Comparison of ENCODE assay signal across 11 cellular contexts in the genomic region with DNA sequence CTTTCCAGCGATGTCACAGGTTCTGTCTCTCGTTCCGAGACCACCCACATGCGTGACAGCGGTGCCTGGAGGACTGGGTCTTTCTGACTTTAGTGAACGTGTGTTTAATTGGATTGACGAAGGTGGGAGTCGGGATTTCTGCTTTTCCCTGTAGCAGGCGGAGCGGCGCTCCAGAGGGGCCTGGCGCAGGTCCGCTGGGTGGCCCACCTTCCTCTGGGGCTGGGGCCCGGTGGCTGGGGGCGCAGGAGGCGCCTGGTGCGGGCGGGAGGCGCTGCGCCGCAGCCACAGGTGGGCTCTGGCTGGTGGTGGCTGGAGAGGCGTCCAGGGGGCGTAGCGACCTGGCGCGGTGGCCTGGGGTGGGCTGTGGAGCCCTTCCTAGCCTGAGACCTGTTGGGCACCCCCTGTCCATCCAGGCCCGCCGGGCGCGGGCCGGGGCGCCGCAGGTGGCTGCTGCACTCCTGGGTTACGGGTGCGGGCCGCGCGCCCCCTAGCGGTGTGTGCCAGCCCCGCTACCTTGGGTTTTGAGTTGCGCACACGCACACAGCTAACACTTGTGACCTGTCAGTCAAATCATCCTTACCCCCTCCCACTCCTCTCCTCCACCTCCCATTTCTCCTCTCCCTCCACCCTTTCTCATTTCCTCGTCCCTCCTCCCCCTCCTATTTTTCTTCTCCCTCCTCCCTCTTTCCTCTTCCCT. TPM values are rescaled to one million over a fixed set of nuclear protein-coding genes. Genes with fewer than 3 reads are reported as not detected.
DNase-seq lines count a peak whose midpoint lies in the region; ATAC-seq and TF ChIP-seq lines count a peak whose summit lies in the region.
"Had no signal": no experiment of that assay in that cellular context is flagged by ENCODE, and none has a peak within 500 bp of the region (broad histone marks: within the 10 kb centered on the region; RNA-seq: fewer than 3 reads in every experiment).

No MANE protein-coding gene starts in this region.

- TF ChIP-seq POLR2A in body of pancreas (IDR thresholded peaks at IDR 0.05) (peak in 2 of 3 donors; percentile 1), testis (IDR thresholded peaks at IDR 0.05) (no peak)

- intact Hi-C loops in body of pancreas (cut with DNase I) (no loop called here), testis (cut with DNase I; ENCODE audit: low total_unique reads) (loop anchor here (10.0 kb wide), 1 partner anchor 163 kb away; no protein-coding TSS in a partner anchor)

- peak overlapping the region in 1 of 4 donors; percentile 73 for H3K27ac ChIP-seq in body of pancreas
- no peak overlapping the region for H3K27ac ChIP-seq in testis

- H3K4me3 ChIP-seq in body of pancreas (peak overlapping the region in 1 of 2 donors; percentile 17), kidney epithelial cell (ENCODE audit: low read depth, low read length) (peak overlapping the region; percentile 50), testis (peak overlapping the region; percentile 44 to 63)

- TF ChIP-seq CTCF in body of pancreas (IDR thresholded peaks at IDR 0.05): peak; percentile 16 to 59 (median 42)
- TF ChIP-seq CTCF in kidney epithelial cell (IDR thresholded peaks at IDR 0.05; ENCODE audit: insufficient read depth, low read length, poor library complexity, severe bottlenecking): peak; percentile 48
- TF ChIP-seq CTCF in testis (IDR thresholded peaks at IDR 0.05): peak; percentile 7 to 60 (median 56)

- WGBS in body of pancreas, 2 donors: 52 to 54% methylated on average over 17 to 24 of the region's 43 CpGs
- WGBS in testis, 2 donors: 43 to 57% methylated on average over 18 to 40 of the region's 43 CpGs

- peak; percentile 52 for ATAC-seq in body of pancreas

- H3K36me3 ChIP-seq in body of pancreas (replicated peaks in 1 of 2; ENCODE audit: insufficient read depth in 1 of 2, low read depth in 2 of 2) (no peaks in the 10 kb centered on the region), kidney epithelial cell (ENCODE audit: control insufficient read depth, insufficient read depth, low read length) (no peaks in the 10 kb centered on the region), testis (ENCODE audit: low read depth, missing control alignments) (no peaks in the 10 kb centered on the region)

- DNase-seq in NCI-H2081 (lab: John Stamatoyannopoulos, UW) (peak; percentile 17 to 43), NCI-H2081 treated with DMSO at 0.1 percent for 48 hours (lab: John Stamatoyannopoulos, UW) (no peak), body of pancreas (peak; percentile 36 to 68 (median 56)), kidney epithelial cell (ENCODE audit: low read depth) (no peak), testis (peak; percentile 74), foreskin melanocyte (no peak), COLO668 (lab: John Stamatoyannopoulos, UW; ENCODE audit: unreplicated experiment) (no peak), DMS79 treated with DMSO at 0.1 percent for 48 hours (lab: John Stamatoyannopoulos, UW) (no peak)
- DNase-seq: activated CD8-positive, alpha-beta memory T cell treated with anti-CD3 and anti-CD28 coated beads, Interleukin-2, amount 50 U/mL, for 4 hours had no signal

- no peaks in the 10 kb centered on the region for H3K9me3 ChIP-seq in body of pancreas
- H3K9me3 ChIP-seq in testis: no peaks in the 10 kb centered on the region

- H3K4me1 ChIP-seq in body of pancreas (peaks cover 2% of the 10 kb centered on the region), testis (no peaks in the 10 kb centered on the region)

- H3K27me3 ChIP-seq in body of pancreas (no peaks in the 10 kb centered on the region), kidney epithelial cell (ENCODE audit: control insufficient read depth, insufficient read depth, low read length) (peaks cover 30% of the 10 kb centered on the region), testis (no peaks in the 10 kb centered on the region)

RNA-seq across cellular contexts. Expression of a gene that starts 2.0 kb away (rescaled TPM):
- 100 to 1,000 TPM; 150 to 537 TPM for total RNA-seq in body of pancreas
- total RNA-seq in kidney epithelial cell: 46.1 and 62.5 TPM in 2 replicates
- 100 to 1,000 TPM; 228 to 324 TPM for total RNA-seq in testis
- polyA plus RNA-seq in testis (ENCODE audit: insufficient read depth, low read depth, low replicate concordance): 107 TPM
- total RNA-seq: A172, OCI-LY7 had no signal

Comparison
In these comparisons a context has a peak if more than half of its experiments do, and no peak if none do; other contexts are left out.
1. DNase-seq: peak in NCI-H2081 (2 of 2), body of pancreas (4 of 4) and testis (single experiment); none in NCI-H2081 treated with DMSO at 0.1 percent for 48 hours (single experiment), kidney epithelial cell (single experiment), foreskin melanocyte (single experiment), COLO668 (single experiment) and DMS79 treated with DMSO at 0.1 percent for 48 hours (single experiment).
2. Peak in every context shown above with its lines, with median percentiles within 50 percentile points of each other: CTCF ChIP-seq.